ENCODE assay signal across 21 cellular contexts in the genomic region with DNA sequence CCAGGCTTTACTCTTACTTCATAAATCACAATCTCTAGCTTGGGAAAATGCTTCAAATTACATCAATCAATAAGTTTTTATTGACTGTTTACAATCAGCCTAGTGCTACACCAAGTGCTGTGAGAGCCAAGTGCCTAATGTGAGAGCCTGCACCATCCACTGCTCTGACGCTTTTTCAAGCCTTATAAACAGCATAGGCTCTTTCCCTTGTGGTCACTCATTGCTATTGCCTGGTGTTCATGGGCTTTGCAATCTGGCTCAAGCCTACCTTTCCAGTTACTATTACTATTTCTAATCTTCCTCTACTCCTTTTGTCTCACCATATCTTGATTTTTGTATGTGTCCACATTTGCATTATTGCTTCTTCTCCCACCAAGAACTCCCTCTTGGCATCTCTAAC.
DNase-seq lines count a peak whose midpoint lies in the region; ATAC-seq, FAIRE-seq and TF ChIP-seq lines count a peak whose summit lies in the region.
"Had no signal": no experiment of that assay in that cellular context is flagged by ENCODE, and none has a peak within 500 bp of the region (broad histone marks: within the 10 kb centered on the region; RNA-seq: fewer than 3 reads in every experiment).

No MANE protein-coding gene starts in this region.

- H4K20me1 ChIP-seq in HepG2 (ENCODE audit: insufficient read depth, low read length): no peaks in the 10 kb centered on the region

- ATAC-seq in HepG2: 0 out of 3 replicates have a peak, but pooled peaks have one; percentile 33
- no peak for ATAC-seq in right lobe of liver
- no peak for ATAC-seq in left ventricle myocardium superior
- ATAC-seq: GM12878 had no signal

- WGBS in HepG2 (ENCODE audit: low lambda C conversion rate): 100% methylated on average over 1 of the region's 1 CpG
- WGBS in right lobe of liver (ENCODE audit: insufficient coverage, low coverage, low lambda C conversion rate, missing lambda C conversion rate): 100% methylated on average over 1 of the region's 1 CpG

- no peak for TF ChIP-seq CTCF in HepG2 (CRISPR knock-in tag; IDR thresholded peaks at IDR 0.05)
- TF ChIP-seq CTCF in right lobe of liver (IDR thresholded peaks at IDR 0.05): no peak
- peak; percentile 23 for TF ChIP-seq CTCF in brain microvascular endothelial cell (IDR thresholded peaks at IDR 0.05; ENCODE audit: low read depth, low read length, missing control alignments)
- peak; percentile 26 for TF ChIP-seq CTCF in glutamatergic neuron (IDR thresholded peaks at IDR 0.05; ENCODE audit: partially characterized antibody, unreplicated experiment)
- peak; percentile 38 for TF ChIP-seq CTCF in type B pancreatic cell (conservative IDR thresholded peaks at IDR 0.05)
- no peak for TF ChIP-seq CTCF in GM20000 (IDR thresholded peaks at IDR 0.05; ENCODE audit: extremely low read depth, missing control alignments)

- H3K27me3 ChIP-seq in HepG2 (ENCODE audit: control insufficient read depth in 1 of 2, insufficient read depth in 2 of 2, low read length in 2 of 2) (no peaks in the 10 kb centered on the region), right lobe of liver (no peaks in the 10 kb centered on the region), brain microvascular endothelial cell (replicated peaks) (no peaks in the 10 kb centered on the region)

- POLR2A ChIA-PET in HepG2 (lab: Yijun Ruan, JAX): no interaction called here

- H3K4me1 Mint-ChIP-seq in glutamatergic neuron (ENCODE audit: low read depth, unreplicated experiment) (peaks cover 3% of the 10 kb centered on the region), type B pancreatic cell (ENCODE audit: unreplicated experiment) (no peaks in the 10 kb centered on the region)

- CTCF ChIA-PET in HepG2 (lab: Yijun Ruan, JAX; ENCODE audit: low intra/inter-chr PET ratio, low total read pairs): no interaction called here

- TF ChIP-seq EP300 in HepG2 (IDR thresholded peaks at IDR 0.05; ENCODE audit: low read depth in 2 of 2, low read length in 2 of 2) (no peak), HepG2 (CRISPR knock-in tag; IDR thresholded peaks at IDR 0.05; ENCODE audit: borderline replicate concordance) (no peak)

- H3K4me1 ChIP-seq in HepG2 (ENCODE audit: insufficient read depth, low read length): no peaks in the 10 kb centered on the region
- H3K4me1 ChIP-seq in right lobe of liver: no peaks in the 10 kb centered on the region

- H3K36me3 Mint-ChIP-seq in glutamatergic neuron (ENCODE audit: unreplicated experiment): no peaks in the 10 kb centered on the region
- H3K36me3 Mint-ChIP-seq in type B pancreatic cell: no peaks in the 10 kb centered on the region

- no peak for DNase-seq in HepG2 (ENCODE audit: low spot score)
- no peak for DNase-seq in right lobe of liver
- DNase-seq in brain microvascular endothelial cell: no peak
- DNase-seq in glutamatergic neuron: no peak
- DNase-seq in type B pancreatic cell (ENCODE audit: extremely low spot score, unreplicated experiment): no peak
- no peak for DNase-seq in left ventricle myocardium superior
- no peak for DNase-seq in activated CD4-positive, alpha-beta T cell treated with anti-CD3 and anti-CD28 coated beads for 1 hour
- no peak for DNase-seq in GM20000 (ENCODE audit: low spot score)
- DNase-seq: COR-L47, DMS 273 treated with DMSO at 0.1 percent for 48 hours, KG1, NCI-H1417, NCI-H1930, NCI-H345, NCI-H524 treated with DMSO at 0.1 percent for 48 hours, SHP77 had no signal

- H3K9me3 ChIP-seq in HepG2 (ENCODE audit: low read length): no peaks in the 10 kb centered on the region
- no peaks in the 10 kb centered on the region for H3K9me3 ChIP-seq in right lobe of liver

- H3K27ac Mint-ChIP-seq in glutamatergic neuron (ENCODE audit: unreplicated experiment): no peak overlapping the region
- no peak overlapping the region for H3K27ac Mint-ChIP-seq in type B pancreatic cell

- H3K4me3 Mint-ChIP-seq in glutamatergic neuron (ENCODE audit: unreplicated experiment) (no peak overlapping the region), type B pancreatic cell (no peak overlapping the region)

- FAIRE-seq in HepG2 (lab: Jason Lieb, UNC): no peak
- FAIRE-seq: G401.6, GM12878, GM18507 had no signal

- no peak overlapping the region for H2AFZ ChIP-seq in HepG2 (ENCODE audit: low read length)

- H3K79me2 ChIP-seq in HepG2 (ENCODE audit: insufficient read depth, low read length): no peaks in the 10 kb centered on the region

- no peak overlapping the region for H3K4me2 ChIP-seq in HepG2 (ENCODE audit: low read depth, low read length)

- no peak overlapping the region for H3K9ac ChIP-seq in HepG2 (ENCODE audit: insufficient read depth, low read depth, low read length)

- in situ Hi-C loops in HepG2 (cut with HindIII; ENCODE audit: extremely low pct_ligation_motif_present, low pct_unique_long_range_greater_than_20kb) (no loop called here), brain microvascular endothelial cell (cut with HindIII; ENCODE audit: low pct_ligation_motif_present, low sequenced_read_pairs) (no loop called here)

- TF ChIP-seq POLR2A in HepG2 (IDR thresholded peaks at IDR 0.05; ENCODE audit: insufficient read depth in 1 of 2, low read depth in 2 of 2, low read length in 2 of 2): no peak
- no peak for TF ChIP-seq POLR2A in right lobe of liver (IDR thresholded peaks at IDR 0.05)

- H3K27me3 Mint-ChIP-seq in glutamatergic neuron (ENCODE audit: unreplicated experiment) (no peaks in the 10 kb centered on the region), type B pancreatic cell (no peaks in the 10 kb centered on the region)

- BruUV-seq in HepG2 (replicated peaks; lab: Mats Ljungman, UMichigan): no TSS peak

- no peak for TF ChIP-seq RAD21 in HepG2 (CRISPR knock-in tag; IDR thresholded peaks at IDR 0.05)

- H3K27ac ChIP-seq in HepG2 (ENCODE audit: extremely low read length, insufficient read depth, low read length) (no peak overlapping the region), right lobe of liver (no peak overlapping the region), brain microvascular endothelial cell (no peak overlapping the region)
- H3K27ac ChIP-seq: 22Rv1, SK-N-MC had no signal

- no peaks in the 10 kb centered on the region for H3K9me3 Mint-ChIP-seq in glutamatergic neuron (ENCODE audit: unreplicated experiment)
- no peaks in the 10 kb centered on the region for H3K9me3 Mint-ChIP-seq in type B pancreatic cell

- intact Hi-C loops in HepG2 (cut with micrococcal nuclease; ENCODE audit: unreplicated experiment) (loop anchor here (2.0 kb wide), 1 partner anchor 31 kb away; no protein-coding TSS in a partner anchor), right lobe of liver (cut with DNase I) (no loop called here), left ventricle myocardium superior (cut with micrococcal nuclease) (no loop called here)

- H3K4me3 ChIP-seq in HepG2 (replicated peaks in 1 of 3; ENCODE audit: insufficient read depth in 1 of 3, low read depth in 2 of 3, low read length in 3 of 3) (no peak overlapping the region), right lobe of liver (no peak overlapping the region), brain microvascular endothelial cell (ENCODE audit: low read depth, low read length) (no peak overlapping the region)
- H3K4me3 ChIP-seq: GM12878, SK-N-MC had no signal

- H3K36me3 ChIP-seq in HepG2 (replicated peaks in 1 of 2; ENCODE audit: control insufficient read depth in 1 of 2, insufficient read depth in 2 of 2, low read length in 2 of 2) (0 out of 5 replicates have a peak, but pooled peaks cover 0 to 2% of the 10 kb centered on the region in 2 experiments), right lobe of liver (peaks cover 0 to 2% (median 0%) of the 10 kb centered on the region in 4 donors), brain microvascular endothelial cell (replicated peaks) (no peaks in the 10 kb centered on the region)

TF ChIP-seq in HepG2, 621 proteins besides CTCF, POLR2A, EP300 and RAD21:
- TF ChIP-seq ZKSCAN8 (CRISPR knock-in tag; IDR thresholded peaks at IDR 0.05; ENCODE audit: borderline replicate concordance): no peak
- TF ChIP-seq, protein P1, sequence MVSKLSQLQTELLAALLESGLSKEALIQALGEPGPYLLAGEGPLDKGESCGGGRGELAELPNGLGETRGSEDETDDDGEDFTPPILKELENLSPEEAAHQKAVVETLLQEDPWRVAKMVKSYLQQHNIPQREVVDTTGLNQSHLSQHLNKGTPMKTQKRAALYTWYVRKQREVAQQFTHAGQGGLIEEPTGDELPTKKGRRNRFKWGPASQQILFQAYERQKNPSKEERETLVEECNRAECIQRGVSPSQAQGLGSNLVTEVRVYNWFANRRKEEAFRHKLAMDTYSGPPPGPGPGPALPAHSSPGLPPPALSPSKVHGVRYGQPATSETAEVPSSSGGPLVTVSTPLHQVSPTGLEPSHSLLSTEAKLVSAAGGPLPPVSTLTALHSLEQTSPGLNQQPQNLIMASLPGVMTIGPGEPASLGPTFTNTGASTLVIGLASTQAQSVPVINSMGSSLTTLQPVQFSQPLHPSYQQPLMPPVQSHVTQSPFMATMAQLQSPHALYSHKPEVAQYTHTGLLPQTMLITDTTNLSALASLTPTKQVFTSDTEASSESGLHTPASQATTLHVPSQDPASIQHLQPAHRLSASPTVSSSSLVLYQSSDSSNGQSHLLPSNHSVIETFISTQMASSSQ (IDR thresholded peaks at IDR 0.05; ENCODE audit: low read depth): no peak
- TF ChIP-seq, protein P1 (CRISPR knock-in tag; IDR thresholded peaks at IDR 0.05; ENCODE audit: borderline replicate concordance): no peak
- no peak for TF ChIP-seq MYC (CRISPR knock-in tag; IDR thresholded peaks at IDR 0.05; ENCODE audit: borderline replicate concordance)
- TF ChIP-seq NR1H2 (CRISPR knock-in tag; IDR thresholded peaks at IDR 0.05; ENCODE audit: borderline replicate concordance, low read depth): no peak
- TF ChIP-seq ZNF331 (CRISPR knock-in tag; IDR thresholded peaks at IDR 0.05): no peak
- TF ChIP-seq RCOR2 (CRISPR knock-in tag; IDR thresholded peaks at IDR 0.05): no peak
- no peak for TF ChIP-seq PAX8 (CRISPR knock-in tag; IDR thresholded peaks at IDR 0.05; ENCODE audit: borderline replicate concordance)
- no peak for TF ChIP-seq ZNF776 (CRISPR knock-in tag; IDR thresholded peaks at IDR 0.05)

Comparison
In these comparisons a context has a peak if more than half of its experiments do, and no peak if none do; other contexts are left out.
1. CTCF ChIP-seq: peak in brain microvascular endothelial cell (single experiment), glutamatergic neuron (single experiment) and type B pancreatic cell (single experiment); none in HepG2 (single experiment), right lobe of liver (0 of 4) and GM20000 (single experiment).